ENCODE assay signal across 6 cellular contexts in genomic region chr2:185347445-185347844, GRCh38.
"Had no signal": no experiment of that assay in that cellular context is flagged by ENCODE, and none has a peak within 500 bp of the region (broad histone marks: within the 10 kb centered on the region; RNA-seq: fewer than 3 reads in every experiment).

No MANE protein-coding gene starts in this region.

- H3K4me3 ChIP-seq: K562 had no signal

- ATAC-seq: HepG2, K562 had no signal

- DNase-seq: IMR-90, KBM-7, KG1 had no signal

- H3K27ac ChIP-seq: HL-60 had no signal
